ENCODE assay signal across 18 cellular contexts in the genomic region with DNA sequence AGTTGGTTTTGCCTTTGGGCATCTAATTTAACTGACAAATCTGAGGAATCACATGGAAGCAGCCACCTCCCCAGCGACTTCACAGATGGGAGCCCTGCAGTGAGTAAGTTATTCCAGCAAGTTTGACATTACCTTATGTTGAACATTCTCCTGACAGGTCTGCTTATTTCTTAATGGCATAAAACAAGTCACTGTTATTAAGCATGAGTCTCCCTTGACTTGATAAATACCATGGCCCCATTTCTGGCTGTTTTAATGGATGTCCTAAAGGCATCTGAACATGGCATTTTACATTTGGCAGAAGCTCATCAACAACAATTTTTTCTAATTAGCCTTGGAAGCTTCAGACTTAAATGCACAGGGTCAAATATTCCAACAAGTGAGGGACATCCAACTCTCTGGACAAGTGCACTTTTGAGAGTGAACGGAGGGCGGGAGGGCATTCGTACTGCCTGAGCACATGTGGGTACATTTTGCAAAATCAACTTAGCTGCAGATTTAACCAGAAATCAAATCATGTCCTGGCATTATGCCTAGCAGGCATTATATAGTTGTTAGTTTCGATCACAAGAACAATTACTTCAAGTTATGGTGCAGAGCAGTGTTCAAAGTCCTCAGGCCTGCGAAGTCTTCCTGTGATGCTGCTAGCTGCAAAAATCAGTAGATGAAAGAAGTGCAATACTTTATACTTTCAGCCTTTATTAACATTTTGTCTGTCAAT.
DNase-seq lines count a peak whose midpoint lies in the region; ATAC-seq and TF ChIP-seq lines count a peak whose summit lies in the region.
"Had no signal": no experiment of that assay in that cellular context is flagged by ENCODE, and none has a peak within 500 bp of the region (broad histone marks: within the 10 kb centered on the region; RNA-seq: fewer than 3 reads in every experiment).

No MANE protein-coding gene starts in this region.

- POLR2A ChIA-PET in A673 (lab: Charles Lee; ENCODE audit: low non-redundant PET), result no interaction called here

- no peaks in the 10 kb centered on the region for H3K9me3 ChIP-seq in A673 (ENCODE audit: low read depth, low read length, poor library complexity, severe bottlenecking)
- H3K9me3 ChIP-seq: BLaER1 had no signal

- H3K27me3 Mint-ChIP-seq in GM23338 (ENCODE audit: insufficient read depth, low read depth, poor library complexity) (peaks cover 4% of the 10 kb centered on the region), progenitor cell of endocrine pancreas (no peaks in the 10 kb centered on the region)

- H3K79me2 ChIP-seq in GM23338 (replicated peaks; ENCODE audit: insufficient read depth), result no peaks in the 10 kb centered on the region

- H3K27ac ChIP-seq in GM23338 (ENCODE audit: low read depth) (no peak overlapping the region), VCaP (peak overlapping the region; percentile 11; the same call in 1 of the 2 replicates), A673 (ENCODE audit: low read depth, low read length, poor library complexity, severe bottlenecking) (no peak overlapping the region)
- H3K27ac ChIP-seq: BLaER1 had no signal

- 0 out of 2 replicates have a peak, but pooled peaks cover 4% of the 10 kb centered on the region for H3K36me3 ChIP-seq in GM23338 (ENCODE audit: insufficient read depth)
- H3K36me3 ChIP-seq in A673 (ENCODE audit: insufficient read depth, low read length, poor library complexity, severe bottlenecking), result no peaks in the 10 kb centered on the region
- H3K36me3 ChIP-seq: BLaER1 had no signal

- no peak for DNase-seq in GM23338 (ENCODE audit: low spot score)
- DNase-seq in NCI-H2081 treated with DMSO at 0.1 percent for 48 hours (lab: John Stamatoyannopoulos, UW), result peak; percentile 45
- DNase-seq in retina, result peak; percentile 17
- no peak for DNase-seq in progenitor cell of endocrine pancreas (ENCODE audit: low spot score, unreplicated experiment)
- no peak for DNase-seq in A673 (ENCODE audit: low spot score)
- DNase-seq in activated CD8-positive, alpha-beta memory T cell treated with anti-CD3 and anti-CD28 coated beads for 24 hours, result no peak
- DNase-seq: DMS153; EL; H9; Karpas-422; MM.1S; NCI-H1417 treated with DMSO at 0.1 percent for 48 hours; NK-92 treated with Interleukin-12 subunit alpha and Interleukin-12 subunit beta, amount 100 ng/mL, for 24 hours; OCI-M1; RPMI8226 had no signal

- H2AFZ ChIP-seq in GM23338, result 0 out of 2 replicates have a peak overlapping the region, but pooled peaks have one; percentile 2

- CTCF ChIA-PET in A673 (lab: Charles Lee), result no interaction called here

- no peak overlapping the region for H3K4me2 ChIP-seq in GM23338
- H3K4me2 ChIP-seq: BLaER1 had no signal

- H3K9me2 ChIP-seq in GM23338 (ENCODE audit: insufficient read depth), result peaks cover 9% of the 10 kb centered on the region

- H3K9me3 Mint-ChIP-seq in GM23338 (no peaks in the 10 kb centered on the region), progenitor cell of endocrine pancreas (ENCODE audit: low read depth) (no peaks in the 10 kb centered on the region)
- H3K9me3 Mint-ChIP-seq: H9 had no signal

- H3K27me3 ChIP-seq in GM23338 (ENCODE audit: insufficient read depth), result no peaks in the 10 kb centered on the region
- no peaks in the 10 kb centered on the region for H3K27me3 ChIP-seq in A673 (replicated peaks; ENCODE audit: insufficient read depth, low read depth, low read length, poor library complexity)
- H3K27me3 ChIP-seq: BLaER1 had no signal

- no peaks in the 10 kb centered on the region for H3F3A ChIP-seq in GM23338 (replicated peaks; ENCODE audit: low read depth)

- H4K20me1 ChIP-seq in GM23338 (replicated peaks; ENCODE audit: insufficient read depth), result no peaks in the 10 kb centered on the region
- H4K20me1 ChIP-seq: BLaER1 had no signal

- H3K4me3 ChIP-seq in GM23338 (no peak overlapping the region), A673 (ENCODE audit: low read depth, low read length, poor library complexity, severe bottlenecking) (no peak overlapping the region)
- H3K4me3 ChIP-seq: BLaER1 had no signal

- H3K4me1 ChIP-seq in GM23338 (ENCODE audit: insufficient read depth), result no peaks in the 10 kb centered on the region
- no peaks in the 10 kb centered on the region for H3K4me1 ChIP-seq in A673 (ENCODE audit: insufficient read depth, low read length, poor library complexity, severe bottlenecking)
- H3K4me1 ChIP-seq: BLaER1 had no signal

- TF ChIP-seq CTCF in GM23338 (conservative IDR thresholded peaks at IDR 0.05; ENCODE audit: low read depth in 2 of 2) (no peak), VCaP (conservative IDR thresholded peaks at IDR 0.05) (no peak), progenitor cell of endocrine pancreas (IDR thresholded peaks at IDR 0.05; ENCODE audit: unreplicated experiment) (no peak), A673 (conservative IDR thresholded peaks at IDR 0.05; ENCODE audit: low read depth, low read length) (no peak)

- H3K36me3 Mint-ChIP-seq in GM23338 (ENCODE audit: low read depth) (no peaks in the 10 kb centered on the region), progenitor cell of endocrine pancreas (ENCODE audit: insufficient read depth) (no peaks in the 10 kb centered on the region)

- H3K4me3 Mint-ChIP-seq in GM23338 (no peak overlapping the region), progenitor cell of endocrine pancreas (ENCODE audit: low read depth) (no peak overlapping the region)
- H3K4me3 Mint-ChIP-seq: H9 had no signal

- H3K27ac Mint-ChIP-seq in GM23338 (no peak overlapping the region), progenitor cell of endocrine pancreas (no peak overlapping the region)
- H3K27ac Mint-ChIP-seq: H9 had no signal

- intact Hi-C loops in A673 (cut with micrococcal nuclease; ENCODE audit: unreplicated experiment), result no loop called here

- no TSS peak for BruUV-seq in A673 (replicated peaks; lab: Mats Ljungman, UMichigan)

- ATAC-seq in GM23338, result no peak
- ATAC-seq: HepG2 had no signal

- H3K4me1 Mint-ChIP-seq in GM23338 (no peaks in the 10 kb centered on the region), progenitor cell of endocrine pancreas (ENCODE audit: low read depth) (no peaks in the 10 kb centered on the region)

TF ChIP-seq in GM23338, 12 proteins besides CTCF, POLR2A, EP300 and RAD21:
- TF ChIP-seq, protein P1, sequence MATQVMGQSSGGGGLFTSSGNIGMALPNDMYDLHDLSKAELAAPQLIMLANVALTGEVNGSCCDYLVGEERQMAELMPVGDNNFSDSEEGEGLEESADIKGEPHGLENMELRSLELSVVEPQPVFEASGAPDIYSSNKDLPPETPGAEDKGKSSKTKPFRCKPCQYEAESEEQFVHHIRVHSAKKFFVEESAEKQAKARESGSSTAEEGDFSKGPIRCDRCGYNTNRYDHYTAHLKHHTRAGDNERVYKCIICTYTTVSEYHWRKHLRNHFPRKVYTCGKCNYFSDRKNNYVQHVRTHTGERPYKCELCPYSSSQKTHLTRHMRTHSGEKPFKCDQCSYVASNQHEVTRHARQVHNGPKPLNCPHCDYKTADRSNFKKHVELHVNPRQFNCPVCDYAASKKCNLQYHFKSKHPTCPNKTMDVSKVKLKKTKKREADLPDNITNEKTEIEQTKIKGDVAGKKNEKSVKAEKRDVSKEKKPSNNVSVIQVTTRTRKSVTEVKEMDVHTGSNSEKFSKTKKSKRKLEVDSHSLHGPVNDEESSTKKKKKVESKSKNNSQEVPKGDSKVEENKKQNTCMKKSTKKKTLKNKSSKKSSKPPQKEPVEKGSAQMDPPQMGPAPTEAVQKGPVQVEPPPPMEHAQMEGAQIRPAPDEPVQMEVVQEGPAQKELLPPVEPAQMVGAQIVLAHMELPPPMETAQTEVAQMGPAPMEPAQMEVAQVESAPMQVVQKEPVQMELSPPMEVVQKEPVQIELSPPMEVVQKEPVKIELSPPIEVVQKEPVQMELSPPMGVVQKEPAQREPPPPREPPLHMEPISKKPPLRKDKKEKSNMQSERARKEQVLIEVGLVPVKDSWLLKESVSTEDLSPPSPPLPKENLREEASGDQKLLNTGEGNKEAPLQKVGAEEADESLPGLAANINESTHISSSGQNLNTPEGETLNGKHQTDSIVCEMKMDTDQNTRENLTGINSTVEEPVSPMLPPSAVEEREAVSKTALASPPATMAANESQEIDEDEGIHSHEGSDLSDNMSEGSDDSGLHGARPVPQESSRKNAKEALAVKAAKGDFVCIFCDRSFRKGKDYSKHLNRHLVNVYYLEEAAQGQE (IDR thresholded peaks at IDR 0.05; ENCODE audit: unreplicated experiment), result no peak
- TF ChIP-seq JUNB (IDR thresholded peaks at IDR 0.05; ENCODE audit: unreplicated experiment), result no peak
- no peak for TF ChIP-seq ZNF331 (CRISPR knock-in tag; IDR thresholded peaks at IDR 0.05; ENCODE audit: low read depth)
- no peak for TF ChIP-seq ZNF114 (CRISPR knock-in tag; IDR thresholded peaks at IDR 0.05)
- TF ChIP-seq, protein P2, sequence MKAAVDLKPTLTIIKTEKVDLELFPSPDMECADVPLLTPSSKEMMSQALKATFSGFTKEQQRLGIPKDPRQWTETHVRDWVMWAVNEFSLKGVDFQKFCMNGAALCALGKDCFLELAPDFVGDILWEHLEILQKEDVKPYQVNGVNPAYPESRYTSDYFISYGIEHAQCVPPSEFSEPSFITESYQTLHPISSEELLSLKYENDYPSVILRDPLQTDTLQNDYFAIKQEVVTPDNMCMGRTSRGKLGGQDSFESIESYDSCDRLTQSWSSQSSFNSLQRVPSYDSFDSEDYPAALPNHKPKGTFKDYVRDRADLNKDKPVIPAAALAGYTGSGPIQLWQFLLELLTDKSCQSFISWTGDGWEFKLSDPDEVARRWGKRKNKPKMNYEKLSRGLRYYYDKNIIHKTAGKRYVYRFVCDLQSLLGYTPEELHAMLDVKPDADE (IDR thresholded peaks at IDR 0.05), result no peak
- TF ChIP-seq CREB1 (CRISPR knock-in tag; IDR thresholded peaks at IDR 0.05; ENCODE audit: low read depth), result no peak
- TF ChIP-seq NANOG (IDR thresholded peaks at IDR 0.05; ENCODE audit: borderline replicate concordance), result no peak
TF ChIP-seq in GM23338: peak in this region for 0.

Comparison
In these comparisons a context has a peak if more than half of its experiments do, and no peak if none do; other contexts are left out.
1. DNase-seq: peak in NCI-H2081 treated with DMSO at 0.1 percent for 48 hours (single experiment) and retina (single experiment); none in GM23338 (single experiment), progenitor cell of endocrine pancreas (single experiment), A673 (single experiment) and activated CD8-positive, alpha-beta memory T cell treated with anti-CD3 and anti-CD28 coated beads for 24 hours (single experiment).